13 cellular contexts compared by ENCODE assay signal in the genomic region with DNA sequence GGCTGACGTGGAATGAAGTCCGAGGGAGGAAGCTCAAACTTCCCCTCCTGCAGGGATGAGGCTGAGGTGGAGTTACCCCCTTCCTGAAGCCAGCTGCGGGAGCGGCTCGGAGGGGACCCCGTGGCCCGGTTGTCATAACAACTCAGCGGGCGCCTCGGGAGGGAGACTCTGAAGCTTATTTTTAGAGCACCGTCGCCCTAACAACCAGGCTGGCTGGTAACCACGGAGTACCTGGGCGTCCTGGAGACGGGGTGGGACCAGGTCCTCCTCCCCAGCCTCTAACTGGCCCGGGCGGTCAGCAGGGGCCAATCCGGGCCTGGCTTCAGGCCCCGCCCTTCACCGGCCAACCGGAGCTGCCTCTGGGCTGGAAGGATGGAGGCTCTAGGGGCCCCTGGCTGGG. TPM values are rescaled to one million over a fixed set of nuclear protein-coding genes. Genes with fewer than 3 reads are reported as not detected.
A peak's percentile ranks its signal among the peaks of the same experiment; 100 is the strongest.
DNase-seq lines count a peak whose midpoint lies in the region; ATAC-seq and TF ChIP-seq lines count a peak whose summit lies in the region.
"Had no signal": no experiment of that assay in that cellular context is flagged by ENCODE, and none has a peak within 500 bp of the region (broad histone marks: within the 10 kb centered on the region; RNA-seq: fewer than 3 reads in every experiment).

No MANE protein-coding gene starts in this region.

- no peaks in the 10 kb centered on the region for H3K27me3 ChIP-seq in BLaER1
- H3K27me3 ChIP-seq in body of pancreas: no peaks in the 10 kb centered on the region
- peaks cover 0 to 4% (median 0%) of the 10 kb centered on the region in 3 donors for H3K27me3 ChIP-seq in psoas muscle (ENCODE audit: insufficient read depth in 3 of 3, low read length in 2 of 3)

- no peak overlapping the region for H3K9ac ChIP-seq in BLaER1

- no peak for TF ChIP-seq CTCF in body of pancreas (IDR thresholded peaks at IDR 0.05)
- no peak for TF ChIP-seq CTCF in psoas muscle (IDR thresholded peaks at IDR 0.05)

- H3K36me3 ChIP-seq in BLaER1 (no peaks in the 10 kb centered on the region), body of pancreas (replicated peaks in 1 of 2; ENCODE audit: insufficient read depth in 1 of 2, low read depth in 2 of 2) (no peaks in the 10 kb centered on the region), psoas muscle (ENCODE audit: insufficient read depth in 1 of 2, low read depth in 1 of 2) (no peaks in the 10 kb centered on the region)

- peak; percentile 45 for ATAC-seq in body of pancreas
- ATAC-seq in left colon: peak; percentile 90
- no peak for ATAC-seq in HG03520 (IDR thresholded peaks at IDR 0.05; ENCODE audit: unreplicated experiment)
- no peak for ATAC-seq in activated CD4-positive, CD25-positive, alpha-beta regulatory T cell treated with anti-CD3 and anti-CD28 coated beads, Interleukin-2, amount 50 U/mL, for 24 hours
- no peak for ATAC-seq in psoas muscle

- H3K9me3 ChIP-seq in BLaER1 (no peaks in the 10 kb centered on the region), body of pancreas (no peaks in the 10 kb centered on the region), psoas muscle (no peaks in the 10 kb centered on the region)

- TF ChIP-seq POLR2A in body of pancreas (IDR thresholded peaks at IDR 0.05): no peak

- H3K4me2 ChIP-seq in BLaER1: peak overlapping the region; percentile 74

- H3K27ac ChIP-seq in BLaER1: no peak overlapping the region
- no peak overlapping the region for H3K27ac ChIP-seq in body of pancreas
- H3K27ac ChIP-seq in psoas muscle: no peak overlapping the region
- H3K27ac ChIP-seq: VCaP had no signal

- intact Hi-C loops in body of pancreas (cut with DNase I): no loop called here
- intact Hi-C loops in left colon (cut with DNase I, micrococcal nuclease): no loop called here
- intact Hi-C loops in psoas muscle (cut with DNase I): no loop called here

- DNase-seq in NCI-H1105 treated with DMSO at 0.1 percent for 48 hours (lab: John Stamatoyannopoulos, UW) (peak; percentile 30), body of pancreas (peak; percentile 25 to 63 (median 58)), left colon (peak in 1 of 2 donors; percentile 36), psoas muscle (no peak)
- no peak for DNase-seq in activated CD4-positive, CD25-positive, alpha-beta regulatory T cell (lab: John Stamatoyannopoulos, UW)
- DNase-seq: NCI-H446 treated with DMSO at 0.1 percent for 48 hours had no signal

- H4K20me1 ChIP-seq in BLaER1: no peaks in the 10 kb centered on the region

- H3K4me3 ChIP-seq in BLaER1: peak overlapping the region; percentile 18; the same call in 1 of the 2 replicates
- H3K4me3 ChIP-seq in body of pancreas: no peak overlapping the region
- no peak overlapping the region for H3K4me3 ChIP-seq in psoas muscle

- H3K4me1 ChIP-seq in BLaER1: peaks cover 47% of the 10 kb centered on the region
- H3K4me1 ChIP-seq in body of pancreas: peaks cover 11% of the 10 kb centered on the region
- H3K4me1 ChIP-seq in psoas muscle: peaks cover 6% of the 10 kb centered on the region

- WGBS in body of pancreas, 2 donors: 27 to 52% methylated on average over 6 to 21 of the region's 21 CpGs
- WGBS in psoas muscle, 3 donors: 22 to 29% (median 24%) methylated on average over 19 to 21 of the region's 21 CpGs

RNA-seq across cellular contexts. Expression of a gene that starts 27.7 kb away (rescaled TPM):
- total RNA-seq in body of pancreas (1 to 10 TPM; 1.0 to 3.6 TPM), left colon (1 to 10 TPM in 1 of 2 donors, under 1 TPM in 1; 0.24 to 1.0 TPM), psoas muscle (not detected)
- polyA plus RNA-seq in psoas muscle: under 1 TPM; 0.04 to 0.13 (median 0.09) TPM
- total RNA-seq: lower leg skin had no signal

RNA-seq across cellular contexts. Expression of a gene that starts 42.7 kb away (rescaled TPM):
- total RNA-seq in body of pancreas: 1 to 10 TPM; 4.0 to 5.2 TPM
- 10 to 100 TPM; 14.5 to 14.7 TPM for total RNA-seq in left colon
- 10 to 100 TPM; 10.4 to 33.7 (median 24.9) TPM for total RNA-seq in psoas muscle
- 10 to 100 TPM; 18.4 to 39.4 (median 37.0) TPM for polyA plus RNA-seq in psoas muscle

RNA-seq across cellular contexts. Expression of a gene that starts 46.8 kb away (rescaled TPM):
- total RNA-seq in body of pancreas (not detected), left colon (not detected), psoas muscle (under 1 TPM in 1 of 4 donors, not detected in 3; 0.52 TPM)
- polyA plus RNA-seq in psoas muscle: under 1 TPM in 1 of 3 donors, not detected in 2; 0.21 TPM
- total RNA-seq: chondrocyte, lower leg skin had no signal
- polyA plus RNA-seq: BJ had no signal

Comparison
In these comparisons a context has a peak if more than half of its experiments do, and no peak if none do; other contexts are left out.
1. DNase-seq: peak in NCI-H1105 treated with DMSO at 0.1 percent for 48 hours (single experiment) and body of pancreas (4 of 4); none in activated CD4-positive, CD25-positive, alpha-beta regulatory T cell (0 of 4) and psoas muscle (0 of 2).
2. ATAC-seq: peak in body of pancreas (single experiment) and left colon (single experiment); none in HG03520 (single experiment), activated CD4-positive, CD25-positive, alpha-beta regulatory T cell treated with anti-CD3 and anti-CD28 coated beads, Interleukin-2, amount 50 U/mL, for 24 hours (0 of 2) and psoas muscle (0 of 4).